1 cellular context compared by ENCODE assay signal in the genomic region with DNA sequence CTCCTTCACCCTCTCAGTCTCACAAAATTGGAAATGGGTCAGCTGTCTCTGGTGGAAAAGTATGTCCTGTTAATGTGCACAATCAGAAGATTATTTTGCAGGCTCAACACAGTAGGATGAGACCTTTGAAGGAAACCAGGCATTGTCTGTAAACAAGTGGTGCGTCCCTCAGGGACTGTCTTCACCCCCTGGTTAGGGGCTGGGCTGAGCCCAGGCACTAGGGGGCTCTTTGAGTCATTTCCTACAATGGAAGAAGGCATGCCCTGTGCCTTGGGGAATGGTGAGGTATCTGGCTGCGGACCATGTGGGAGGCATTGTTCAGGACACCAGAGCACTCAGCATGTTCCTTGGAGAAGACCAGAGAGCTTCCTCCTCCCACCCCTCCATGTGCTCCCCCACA.
TF ChIP-seq lines count a peak whose summit lies in the region.

No MANE protein-coding gene starts in this region.

TF ChIP-seq in H1, 55 proteins besides CTCF, POLR2A, EP300 and RAD21:
- no peak for TF ChIP-seq CHD2 (IDR thresholded peaks at IDR 0.05; ENCODE audit: low read length)
- TF ChIP-seq, protein P1, sequence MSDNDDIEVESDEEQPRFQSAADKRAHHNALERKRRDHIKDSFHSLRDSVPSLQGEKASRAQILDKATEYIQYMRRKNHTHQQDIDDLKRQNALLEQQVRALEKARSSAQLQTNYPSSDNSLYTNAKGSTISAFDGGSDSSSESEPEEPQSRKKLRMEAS (IDR thresholded peaks at IDR 0.05) = peak; percentile 67; the same call in 1 of the 2 replicates
- TF ChIP-seq RNF2 (IDR thresholded peaks at IDR 0.05; ENCODE audit: borderline replicate concordance, low read depth, low read length, missing control alignments, poor library complexity, severe bottlenecking) = no peak
- no peak for TF ChIP-seq PHF8 (conservative IDR thresholded peaks at IDR 0.05; ENCODE audit: low read depth, low read length)
- TF ChIP-seq HDAC6 (IDR thresholded peaks at IDR 0.05; ENCODE audit: low read depth, low read length) = no peak
- TF ChIP-seq SUZ12 (IDR thresholded peaks at IDR 0.05; ENCODE audit: low read length) = no peak
- no peak for TF ChIP-seq KDM5A (IDR thresholded peaks at IDR 0.05; ENCODE audit: low read length)
